Comparison of ENCODE assay signal across 23 cellular contexts in the genomic region with DNA sequence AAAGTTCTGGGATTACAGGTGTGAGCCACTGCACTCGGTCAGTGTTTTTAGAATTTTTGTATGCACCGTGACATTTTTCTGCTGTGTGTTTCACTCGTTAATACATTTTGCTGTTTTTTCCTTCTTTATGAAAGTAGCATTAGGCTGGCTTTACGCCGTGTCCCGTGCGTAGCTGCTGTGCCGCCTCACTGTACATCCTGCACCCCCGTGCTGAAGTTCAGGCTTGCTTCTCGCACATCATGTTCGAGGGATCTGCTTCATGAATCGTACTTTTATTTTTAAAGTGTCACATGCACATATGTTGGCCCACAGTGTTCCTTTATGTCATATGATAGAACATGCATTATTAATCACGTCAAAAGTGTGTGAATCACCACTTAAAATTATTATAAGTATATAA.
"Had no signal": no experiment of that assay in that cellular context is flagged by ENCODE, and none has a peak within 500 bp of the region (broad histone marks: within the 10 kb centered on the region; RNA-seq: fewer than 3 reads in every experiment).

No MANE protein-coding gene starts in this region.

- H3K27me3 ChIP-seq: brain microvascular endothelial cell, cardiac muscle cell, MG63 had no signal

- H3K27me3 Mint-ChIP-seq: activated CD4-positive, alpha-beta memory T cell treated with anti-CD3 and anti-CD28 coated beads for 36 hours; activated CD4-positive, alpha-beta T cell treated with anti-CD3 and anti-CD28 coated beads, Interleukin-2, amount 10 ng/mL, durations not matched to agents 7 days and 5 days; activated naive CD8-positive, alpha-beta T cell had no signal

- H3K27ac ChIP-seq: brain microvascular endothelial cell, cardiac muscle cell, KMS-11 had no signal

- H3K4me3 ChIP-seq: cardiac muscle cell, MG63 had no signal

- H3K9me3 ChIP-seq: MG63 had no signal

- H3K9ac ChIP-seq: KMS-11 had no signal

- H3K4me3 Mint-ChIP-seq: activated CD4-positive, alpha-beta memory T cell treated with anti-CD3 and anti-CD28 coated beads for 36 hours; activated CD4-positive, alpha-beta T cell treated with anti-CD3 and anti-CD28 coated beads, Interleukin-2, amount 10 ng/mL, durations not matched to agents 7 days and 5 days; activated naive CD8-positive, alpha-beta T cell; activated T-cell treated with anti-CD3 and anti-CD28 coated beads, Interleukin-2, amount 50 U/mL, for 4 hours; T-helper 1 cell treated with Interleukin-12 subunit alpha and Interleukin-12 subunit beta and Interleukin-4 antibody, amounts not matched to agents 30 μg/mL and 1 μg/mL, for 36 hours had no signal

- ATAC-seq: activated T-cell treated with anti-CD3 and anti-CD28 coated beads, Interleukin-2, amount 50 U/mL, for 4 hours had no signal

- H3K4me1 Mint-ChIP-seq: activated CD4-positive, alpha-beta T cell treated with anti-CD3 and anti-CD28 coated beads, Interleukin-2, amount 10 ng/mL, durations not matched to agents 7 days and 5 days had no signal

- H3K4me2 ChIP-seq: KMS-11 had no signal

- DNase-seq: activated CD4-positive, alpha-beta memory T cell treated with anti-CD3 and anti-CD28 coated beads for 36 hours; activated CD4-positive, alpha-beta T cell treated with anti-CD3 and anti-CD28 coated beads, Interleukin-2, amount 10 ng/mL, durations not matched to agents 7 days and 5 days; activated CD4-positive, CD25-positive, alpha-beta regulatory T cell; activated CD8-positive, alpha-beta memory T cell treated with anti-CD3 and anti-CD28 coated beads for 24 hours; activated effector memory CD4-positive, alpha-beta T cell treated with anti-CD3 and anti-CD28 coated beads, Interleukin-2, amount 50 U/mL, for 16 hours; activated naive CD4-positive, alpha-beta T cell treated with Interleukin-2 at 50 U/mL for 16 hours; activated T-cell treated with anti-CD3 and anti-CD28 coated beads, Interleukin-2, amount 50 U/mL, for 4 hours; amygdala; brain microvascular endothelial cell; MG63; MV-4-11; NCI-H1092 treated with DMSO at 0.1 percent for 48 hours; NCI-H1417 treated with DMSO at 0.1 percent for 48 hours; NCI-H1694; NCI-H526 treated with DMSO at 0.1 percent for 48 hours; NCI-H82; OCI-M1; RPMI8226; T1000 had no signal

- H3K9me3 Mint-ChIP-seq: activated CD4-positive, alpha-beta memory T cell treated with anti-CD3 and anti-CD28 coated beads for 36 hours; activated CD4-positive, alpha-beta T cell treated with anti-CD3 and anti-CD28 coated beads, Interleukin-2, amount 10 ng/mL, durations not matched to agents 7 days and 5 days; activated T-cell treated with anti-CD3 and anti-CD28 coated beads, Interleukin-2, amount 50 U/mL, for 4 hours; T-helper 1 cell treated with Interleukin-12 subunit alpha and Interleukin-12 subunit beta and Interleukin-4 antibody, amounts not matched to agents 30 μg/mL and 1 μg/mL, for 36 hours had no signal

- H3K27ac Mint-ChIP-seq: activated CD4-positive, alpha-beta memory T cell treated with anti-CD3 and anti-CD28 coated beads for 36 hours; activated CD4-positive, alpha-beta T cell treated with anti-CD3 and anti-CD28 coated beads, Interleukin-2, amount 10 ng/mL, durations not matched to agents 7 days and 5 days; activated naive CD8-positive, alpha-beta T cell; T-helper 1 cell treated with Interleukin-12 subunit alpha and Interleukin-12 subunit beta and Interleukin-4 antibody, amounts not matched to agents 30 μg/mL and 1 μg/mL, for 36 hours had no signal
